18 cellular contexts compared by ENCODE assay signal in the genomic region with DNA sequence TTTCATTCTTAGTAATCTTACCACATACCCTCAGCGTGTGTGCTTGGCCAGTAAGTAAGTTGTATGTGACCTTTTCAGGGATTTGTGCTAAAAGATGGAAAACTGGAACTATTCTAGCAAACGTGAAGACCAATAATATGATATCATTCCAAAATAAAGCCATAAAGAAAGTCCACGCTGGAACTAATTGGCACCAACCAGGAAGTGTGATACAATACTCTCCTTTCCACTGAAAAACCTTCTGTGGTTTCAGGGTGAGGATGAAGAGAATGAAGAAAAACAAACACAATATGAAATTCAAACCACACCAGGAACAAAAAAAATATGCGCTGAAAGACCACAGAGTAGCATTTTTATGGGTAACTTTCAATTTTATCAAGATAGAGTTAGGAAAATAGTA.
DNase-seq lines count a peak whose midpoint lies in the region; ATAC-seq and TF ChIP-seq lines count a peak whose summit lies in the region.
"Had no signal": no experiment of that assay in that cellular context is flagged by ENCODE, and none has a peak within 500 bp of the region (broad histone marks: within the 10 kb centered on the region; RNA-seq: fewer than 3 reads in every experiment).

No MANE protein-coding gene starts in this region.

- H3K27ac Mint-ChIP-seq in glutamatergic neuron (ENCODE audit: unreplicated experiment) = peak overlapping the region; percentile 17
- no peak overlapping the region for H3K27ac Mint-ChIP-seq in activated CD4-positive, alpha-beta memory T cell treated with anti-CD3 and anti-CD28 coated beads for 36 hours
- H3K27ac Mint-ChIP-seq: activated naive CD4-positive, alpha-beta T cell treated with anti-CD3 and anti-CD28 coated beads, Interleukin-2, amount 50 U/mL, for 72 hours had no signal

- intact Hi-C loops in activated CD4-positive, alpha-beta memory T cell treated with anti-CD3 and anti-CD28 coated beads for 36 hours (cut with micrococcal nuclease) = no loop called here

- no peak overlapping the region for H3K4me3 Mint-ChIP-seq in glutamatergic neuron (ENCODE audit: unreplicated experiment)
- no peak overlapping the region for H3K4me3 Mint-ChIP-seq in activated CD4-positive, alpha-beta memory T cell treated with anti-CD3 and anti-CD28 coated beads for 36 hours
- H3K4me3 Mint-ChIP-seq: activated T-cell treated with anti-CD3 and anti-CD28 coated beads, Interleukin-2, amount 50 U/mL, for 4 hours; central memory CD8-positive, alpha-beta T cell; immature natural killer cell had no signal

- H3K27me3 Mint-ChIP-seq in glutamatergic neuron (ENCODE audit: unreplicated experiment) = peaks cover 12% of the 10 kb centered on the region
- H3K27me3 Mint-ChIP-seq in activated CD4-positive, alpha-beta memory T cell treated with anti-CD3 and anti-CD28 coated beads for 36 hours = peaks cover 8% of the 10 kb centered on the region
- H3K27me3 Mint-ChIP-seq: central memory CD8-positive, alpha-beta T cell had no signal

- no peak for ATAC-seq in HG03280 (IDR thresholded peaks at IDR 0.05; ENCODE audit: unreplicated experiment)
- ATAC-seq: activated naive CD4-positive, alpha-beta T cell treated with anti-CD3 and anti-CD28 coated beads, Interleukin-2, amount 50 U/mL, for 72 hours; activated T-cell treated with anti-CD3 and anti-CD28 coated beads, Interleukin-2, amount 50 U/mL, for 4 hours had no signal

- TF ChIP-seq CTCF in AG09319 (IDR thresholded peaks at IDR 0.05; ENCODE audit: low read depth, low read length) = no peak
- TF ChIP-seq CTCF in glutamatergic neuron (IDR thresholded peaks at IDR 0.05; ENCODE audit: partially characterized antibody, unreplicated experiment) = no peak
- TF ChIP-seq CTCF in WERI-Rb-1 (IDR thresholded peaks at IDR 0.05; ENCODE audit: low read depth, low read length) = no peak

- H3K27me3 ChIP-seq in MG63 (no peaks in the 10 kb centered on the region), WERI-Rb-1 (ENCODE audit: insufficient read depth, low read depth, severe bottlenecking) (no peaks in the 10 kb centered on the region)

- no peaks in the 10 kb centered on the region for H3K36me3 Mint-ChIP-seq in glutamatergic neuron (ENCODE audit: unreplicated experiment)
- H3K36me3 Mint-ChIP-seq in activated CD4-positive, alpha-beta memory T cell treated with anti-CD3 and anti-CD28 coated beads for 36 hours = no peaks in the 10 kb centered on the region
- H3K36me3 Mint-ChIP-seq: activated naive CD4-positive, alpha-beta T cell treated with anti-CD3 and anti-CD28 coated beads, Interleukin-2, amount 50 U/mL, for 72 hours; immature natural killer cell had no signal

- H3K27ac ChIP-seq in WERI-Rb-1 = no peak overlapping the region
- H3K27ac ChIP-seq: SK-N-MC had no signal

- POLR2A ChIA-PET in activated CD4-positive, alpha-beta memory T cell treated with anti-CD3 and anti-CD28 coated beads for 36 hours (lab: Charles Lee) = no interaction called here

- peak overlapping the region; percentile 2; the same call in 1 of the 2 replicates for H3K4me3 ChIP-seq in MG63
- H3K4me3 ChIP-seq in WERI-Rb-1 (ENCODE audit: low read depth, low read length) = no peak overlapping the region
- H3K4me3 ChIP-seq: lung, SK-N-MC had no signal

- H3K9me3 Mint-ChIP-seq in glutamatergic neuron (ENCODE audit: unreplicated experiment) = peaks cover 8% of the 10 kb centered on the region
- no peaks in the 10 kb centered on the region for H3K9me3 Mint-ChIP-seq in activated CD4-positive, alpha-beta memory T cell treated with anti-CD3 and anti-CD28 coated beads for 36 hours
- H3K9me3 Mint-ChIP-seq: activated naive CD4-positive, alpha-beta T cell treated with anti-CD3 and anti-CD28 coated beads, Interleukin-2, amount 50 U/mL, for 72 hours; activated T-cell treated with anti-CD3 and anti-CD28 coated beads, Interleukin-2, amount 50 U/mL, for 4 hours; central memory CD8-positive, alpha-beta T cell; immature natural killer cell had no signal

- H3K36me3 ChIP-seq in MG63 (no peaks in the 10 kb centered on the region), WERI-Rb-1 (no peaks in the 10 kb centered on the region)

- CTCF ChIA-PET in activated CD4-positive, alpha-beta memory T cell treated with anti-CD3 and anti-CD28 coated beads for 36 hours (lab: Charles Lee) = interaction anchor here (1.8 kb wide), 1 partner anchor 9 kb away, joined by 4 read pairs; no protein-coding TSS in a partner anchor

- H3K9me3 ChIP-seq in MG63 (no peaks in the 10 kb centered on the region), WERI-Rb-1 (ENCODE audit: severe bottlenecking) (no peaks in the 10 kb centered on the region)

- H3K4me1 Mint-ChIP-seq in glutamatergic neuron (ENCODE audit: low read depth, unreplicated experiment) = peaks cover 55% of the 10 kb centered on the region
- no peaks in the 10 kb centered on the region for H3K4me1 Mint-ChIP-seq in activated CD4-positive, alpha-beta memory T cell treated with anti-CD3 and anti-CD28 coated beads for 36 hours (ENCODE audit: low read depth)
- H3K4me1 Mint-ChIP-seq: central memory CD8-positive, alpha-beta T cell had no signal

- DNase-seq in AG09319 (ENCODE audit: extremely low read depth, low read depth) = peak; percentile 78
- DNase-seq in MG63 = no peak
- DNase-seq in brain pericyte (ENCODE audit: low read depth, low spot score) = peak; percentile 59
- no peak for DNase-seq in glutamatergic neuron
- no peak for DNase-seq in WERI-Rb-1
- no peak for DNase-seq in activated CD4-positive, alpha-beta memory T cell treated with anti-CD3 and anti-CD28 coated beads for 36 hours
- DNase-seq in stimulated activated naive CD4-positive, alpha-beta T cell treated with Interleukin-2 at 50 U/mL for 16 hours (lab: John Stamatoyannopoulos, UW) = no peak
- DNase-seq: activated CD4-positive, alpha-beta T cell treated with anti-CD3 and anti-CD28 coated beads, Interleukin-2, amount 50 U/mL, for 48 hours; activated T-cell treated with anti-CD3 and anti-CD28 coated beads, Interleukin-2, amount 50 U/mL, for 4 hours; H7; immature natural killer cell; NCI-H2081; NCI-H526 had no signal

Comparison
In these comparisons a context has a peak if more than half of its experiments do, and no peak if none do; other contexts are left out.
1. DNase-seq: peak in AG09319 (single experiment) and brain pericyte (single experiment); none in MG63 (single experiment), glutamatergic neuron (single experiment), WERI-Rb-1 (single experiment), activated CD4-positive, alpha-beta memory T cell treated with anti-CD3 and anti-CD28 coated beads for 36 hours (single experiment) and stimulated activated naive CD4-positive, alpha-beta T cell treated with Interleukin-2 at 50 U/mL for 16 hours (single experiment).